Comparison of ENCODE assay signal across 31 cellular contexts in genomic region chrX:68754406-68754805, GRCh38.
"Had no signal": no experiment of that assay in that cellular context is flagged by ENCODE, and none has a peak within 500 bp of the region (broad histone marks: within the 10 kb centered on the region; RNA-seq: fewer than 3 reads in every experiment).

No MANE protein-coding gene starts in this region.

- H3K27ac ChIP-seq: hepatocyte, pancreas, sigmoid colon, testis, transverse colon had no signal

- H3K27me3 Mint-ChIP-seq: T-helper 17 cell had no signal

- H3K4me3 Mint-ChIP-seq: activated T-cell treated with anti-CD3 and anti-CD28 coated beads, Interleukin-2, amount 50 U/mL, for 4 hours; mesothelial cell of epicardium; naive B cell; neural crest cell; T-helper 17 cell had no signal

- H3K4me2 ChIP-seq: hepatocyte, SK-N-SH had no signal

- H3K4me3 ChIP-seq: gastroesophageal sphincter, hepatocyte, pancreas, prostate gland, sigmoid colon, testis, transverse colon had no signal

- H3K27ac Mint-ChIP-seq: mesothelial cell of epicardium, naive B cell, T-helper 17 cell had no signal

- DNase-seq: activated CD4-positive, alpha-beta T cell treated with anti-CD3 and anti-CD28 coated beads for 1 hour; activated CD8-positive, alpha-beta memory T cell treated with anti-CD3 and anti-CD28 coated beads, Interleukin-2, amount 50 U/mL, for 48 hours; activated effector memory CD4-positive, alpha-beta T cell treated with Interleukin-2 at 50 U/mL for 16 hours; activated naive CD4-positive, alpha-beta T cell treated with Interleukin-2 at 50 U/mL for 16 hours; activated T-cell treated with anti-CD3 and anti-CD28 coated beads, Interleukin-2, amount 50 U/mL, for 4 hours; amygdala; caudate nucleus; left cardiac atrium; mammary epithelial cell; naive B cell; nucleus accumbens; pancreas; retina; sigmoid colon; SK-N-SH; small intestine; stimulated activated CD4-positive, alpha-beta T cell treated with anti-CD3 and anti-CD28 coated beads, Interleukin-1b, Interleukin-23, amount 100 ng/mL, for 48 hours; stimulated activated CD4-positive, alpha-beta T cell treated with anti-CD3 and anti-CD28 coated beads, Interleukin-4, amount 100 ng/mL, for 4 hours; stimulated activated naive CD4-positive, alpha-beta T cell; SW 1271; T-helper 17 cell; T1000; testis; transverse colon had no signal

- H3K36me3 Mint-ChIP-seq: mesothelial cell of epicardium, naive B cell had no signal

- FAIRE-seq: endothelial cell of umbilical vein, keratinocyte, pancreas, small intestine had no signal

- H3K9me3 Mint-ChIP-seq: activated T-cell treated with anti-CD3 and anti-CD28 coated beads, Interleukin-2, amount 50 U/mL, for 4 hours; naive B cell had no signal

- ATAC-seq: gastroesophageal sphincter, left cardiac atrium, pancreas, T-helper 17 cell had no signal

- H3K9ac ChIP-seq: SK-N-SH had no signal

- H3K27me3 ChIP-seq: gastroesophageal sphincter, hepatocyte, sigmoid colon, testis, transverse colon had no signal

- H3K79me2 ChIP-seq: hepatocyte had no signal

- H3K36me3 ChIP-seq: gastroesophageal sphincter, pancreas, prostate gland, sigmoid colon, transverse colon had no signal

- H3K4me1 Mint-ChIP-seq: mesothelial cell of epicardium, naive B cell, neural crest cell had no signal

- H3K4me1 ChIP-seq: pancreas, prostate gland, sigmoid colon, testis, transverse colon had no signal

- H3K9me3 ChIP-seq: gastroesophageal sphincter, pancreas, prostate gland, sigmoid colon, SK-N-SH, testis, transverse colon had no signal
